Comparison of ENCODE assay signal across 1 cellular context in genomic region chr6:114100421-114100820, GRCh38.
TF ChIP-seq lines count a peak whose summit lies in the region.

No MANE protein-coding gene starts in this region.

TF ChIP-seq in IMR-90, 13 proteins besides CTCF, POLR2A, EP300 and RAD21 (continued from another document):
- TF ChIP-seq SMC3 (IDR thresholded peaks at IDR 0.05; ENCODE audit: low read depth, low read length) (no peak), FOS (IDR thresholded peaks at IDR 0.05; ENCODE audit: low read depth, low read length) (no peak), MAZ (IDR thresholded peaks at IDR 0.05; ENCODE audit: borderline replicate concordance, low read depth, low read length) (no peak), RCOR1 (IDR thresholded peaks at IDR 0.05; ENCODE audit: insufficient replicate concordance, low read length) (no peak), MXI1 (IDR thresholded peaks at IDR 0.05; ENCODE audit: borderline replicate concordance, low read depth, low read length) (no peak), MAFK (IDR thresholded peaks at IDR 0.05; ENCODE audit: low read depth, low read length) (no peak), BHLHE40 (IDR thresholded peaks at IDR 0.05; ENCODE audit: low read depth, low read length) (no peak)
TF ChIP-seq in IMR-90: peak in this region for 0.
